ENCODE assay signal across 18 cellular contexts in the genomic region with DNA sequence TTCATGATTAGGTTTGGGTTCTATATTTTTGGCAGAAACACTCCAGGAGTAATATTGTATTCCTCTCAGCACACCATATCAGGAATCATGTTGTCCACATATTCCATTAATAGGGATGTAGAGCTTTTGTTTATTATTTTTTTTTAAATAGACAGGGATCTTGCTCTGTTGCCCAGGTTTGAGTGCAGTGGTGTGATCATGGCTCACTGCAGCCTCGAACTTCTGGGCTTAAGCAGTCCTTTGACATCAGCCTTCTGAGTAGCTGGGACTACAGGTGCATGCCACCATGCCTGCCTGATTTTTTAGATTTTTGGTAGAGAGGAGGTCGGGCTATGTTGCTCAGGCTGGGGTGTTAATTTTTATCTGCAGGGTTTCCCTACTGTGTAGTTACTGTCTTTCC.
"Had no signal": no experiment of that assay in that cellular context is flagged by ENCODE, and none has a peak within 500 bp of the region (broad histone marks: within the 10 kb centered on the region; RNA-seq: fewer than 3 reads in every experiment).

No MANE protein-coding gene starts in this region.

- H3K9me3 Mint-ChIP-seq: activated naive CD4-positive, alpha-beta T cell treated with anti-CD3 and anti-CD28 coated beads for 36 hours; dendritic cell treated with granulocyte-macrophage colony-stimulating factor and Interleukin-4, amounts not matched to agents 40 ng/mL and 50 ng/mL, for 4 days; nephron had no signal

- H3K9me3 ChIP-seq: body of pancreas, heart left ventricle, neutrophil, ovary, prostate gland, upper lobe of right lung had no signal

- H3K27ac Mint-ChIP-seq: activated naive CD4-positive, alpha-beta T cell treated with anti-CD3 and anti-CD28 coated beads for 36 hours; dendritic cell treated with granulocyte-macrophage colony-stimulating factor and Interleukin-4, amounts not matched to agents 40 ng/mL and 50 ng/mL, for 4 days; nephron had no signal

- H3K27me3 ChIP-seq: body of pancreas, cardiac muscle cell, heart left ventricle, neutrophil, ovary, upper lobe of right lung had no signal

- H3K36me3 ChIP-seq: neutrophil, ovary, prostate gland had no signal

- DNase-seq: activated CD4-positive, alpha-beta T cell treated with anti-CD3 and anti-CD28 coated beads for 1 hour; activated naive CD4-positive, alpha-beta T cell treated with anti-CD3 and anti-CD28 coated beads for 36 hours; activated T-cell treated with anti-CD3 and anti-CD28 coated beads, Interleukin-2, amount 50 U/mL, for 1 hour; anterior cingulate cortex; body of pancreas; effector CD4-positive, alpha-beta T cell; heart left ventricle; left colon; mesendoderm; ovary; stimulated activated CD4-positive, alpha-beta T cell treated with anti-CD3 and anti-CD28 coated beads, Interleukin-4, amount 100 ng/mL, for 24 hours; stimulated activated naive CD8-positive, alpha-beta T cell treated with anti-CD3 and anti-CD28 coated beads, Interleukin-15, Interleukin-2, amounts not matched to agents 100 U/mL and 50 U/mL, for 24 hours; upper lobe of right lung had no signal

- H3K4me3 Mint-ChIP-seq: activated naive CD4-positive, alpha-beta T cell treated with anti-CD3 and anti-CD28 coated beads for 36 hours; dendritic cell treated with granulocyte-macrophage colony-stimulating factor and Interleukin-4, amounts not matched to agents 40 ng/mL and 50 ng/mL, for 4 days; nephron had no signal

- H3K4me3 ChIP-seq: body of pancreas, cardiac muscle cell, heart left ventricle, ovary, prostate gland, upper lobe of right lung had no signal

- H3K27me3 Mint-ChIP-seq: dendritic cell treated with granulocyte-macrophage colony-stimulating factor and Interleukin-4, amounts not matched to agents 40 ng/mL and 50 ng/mL, for 4 days had no signal

- ATAC-seq: body of pancreas; heart left ventricle; left colon; stimulated activated naive CD8-positive, alpha-beta T cell treated with anti-CD3 and anti-CD28 coated beads, Interleukin-15, Interleukin-2, amounts not matched to agents 100 U/mL and 50 U/mL, for 24 hours; upper lobe of right lung had no signal
